1 cellular context compared by ENCODE assay signal in the genomic region with DNA sequence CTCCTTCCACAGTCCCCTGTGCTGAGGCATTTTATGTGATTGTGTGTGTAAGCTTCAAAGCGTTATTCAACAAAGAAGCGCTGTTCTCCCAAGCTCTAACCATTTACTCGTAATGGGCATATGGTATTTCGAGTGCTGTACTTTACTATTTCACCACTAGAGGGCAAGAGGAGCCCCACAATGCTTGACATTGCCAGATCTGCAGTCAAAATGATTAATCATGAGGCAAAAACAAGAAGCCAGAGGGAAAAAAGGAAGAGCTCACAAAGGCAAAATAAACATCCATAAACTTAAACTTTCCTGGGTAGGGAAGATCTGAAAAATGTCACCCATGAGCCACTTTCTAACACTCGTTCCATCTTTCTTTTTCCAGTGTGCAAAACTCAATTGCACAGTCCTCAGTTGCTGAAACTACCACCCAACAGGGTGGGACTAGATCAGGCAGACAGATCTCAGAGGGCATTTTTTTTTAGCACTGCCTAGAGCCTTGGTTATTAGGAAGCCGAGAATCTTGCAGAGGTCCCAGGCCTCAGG.
A peak's percentile ranks its signal among the peaks of the same experiment; 100 is the strongest.
TF ChIP-seq lines count a peak whose summit lies in the region.

No MANE protein-coding gene starts in this region.

TF ChIP-seq in HepG2, 621 proteins besides CTCF, POLR2A, EP300 and RAD21 (continued from another document and continues in another):
- TF ChIP-seq, protein P1, sequence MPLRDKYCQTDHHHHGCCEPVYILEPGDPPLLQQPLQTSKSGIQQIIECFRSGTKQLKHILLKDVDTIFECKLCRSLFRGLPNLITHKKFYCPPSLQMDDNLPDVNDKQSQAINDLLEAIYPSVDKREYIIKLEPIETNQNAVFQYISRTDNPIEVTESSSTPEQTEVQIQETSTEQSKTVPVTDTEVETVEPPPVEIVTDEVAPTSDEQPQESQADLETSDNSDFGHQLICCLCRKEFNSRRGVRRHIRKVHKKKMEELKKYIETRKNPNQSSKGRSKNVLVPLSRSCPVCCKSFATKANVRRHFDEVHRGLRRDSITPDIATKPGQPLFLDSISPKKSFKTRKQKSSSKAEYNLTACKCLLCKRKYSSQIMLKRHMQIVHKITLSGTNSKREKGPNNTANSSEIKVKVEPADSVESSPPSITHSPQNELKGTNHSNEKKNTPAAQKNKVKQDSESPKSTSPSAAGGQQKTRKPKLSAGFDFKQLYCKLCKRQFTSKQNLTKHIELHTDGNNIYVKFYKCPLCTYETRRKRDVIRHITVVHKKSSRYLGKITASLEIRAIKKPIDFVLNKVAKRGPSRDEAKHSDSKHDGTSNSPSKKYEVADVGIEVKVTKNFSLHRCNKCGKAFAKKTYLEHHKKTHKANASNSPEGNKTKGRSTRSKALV (CRISPR knock-in tag; IDR thresholded peaks at IDR 0.05) = peak; percentile 33; the same call in 1 of the 2 replicates
- peak; percentile 88 for TF ChIP-seq XRCC5 (optimal IDR thresholded peaks at IDR 0.05; ENCODE audit: low read length)
- TF ChIP-seq REPIN1 (CRISPR knock-in tag; IDR thresholded peaks at IDR 0.05; ENCODE audit: borderline replicate concordance, low read depth) = peak; percentile 32; the same call in 1 of the 2 replicates
- 0 out of 2 replicates have a peak, but pooled peaks have one; percentile 35 for TF ChIP-seq KDM4B (CRISPR knock-in tag; IDR thresholded peaks at IDR 0.05)
- no peak for TF ChIP-seq ZBTB38 (CRISPR knock-in tag; IDR thresholded peaks at IDR 0.05)
- TF ChIP-seq, protein P2, sequence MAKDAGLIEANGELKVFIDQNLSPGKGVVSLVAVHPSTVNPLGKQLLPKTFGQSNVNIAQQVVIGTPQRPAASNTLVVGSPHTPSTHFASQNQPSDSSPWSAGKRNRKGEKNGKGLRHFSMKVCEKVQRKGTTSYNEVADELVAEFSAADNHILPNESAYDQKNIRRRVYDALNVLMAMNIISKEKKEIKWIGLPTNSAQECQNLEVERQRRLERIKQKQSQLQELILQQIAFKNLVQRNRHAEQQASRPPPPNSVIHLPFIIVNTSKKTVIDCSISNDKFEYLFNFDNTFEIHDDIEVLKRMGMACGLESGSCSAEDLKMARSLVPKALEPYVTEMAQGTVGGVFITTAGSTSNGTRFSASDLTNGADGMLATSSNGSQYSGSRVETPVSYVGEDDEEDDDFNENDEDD (CRISPR knock-in tag; IDR thresholded peaks at IDR 0.05; ENCODE audit: borderline replicate concordance) = peak; percentile 13; the same call in 1 of the 2 replicates
- TF ChIP-seq, protein P3, sequence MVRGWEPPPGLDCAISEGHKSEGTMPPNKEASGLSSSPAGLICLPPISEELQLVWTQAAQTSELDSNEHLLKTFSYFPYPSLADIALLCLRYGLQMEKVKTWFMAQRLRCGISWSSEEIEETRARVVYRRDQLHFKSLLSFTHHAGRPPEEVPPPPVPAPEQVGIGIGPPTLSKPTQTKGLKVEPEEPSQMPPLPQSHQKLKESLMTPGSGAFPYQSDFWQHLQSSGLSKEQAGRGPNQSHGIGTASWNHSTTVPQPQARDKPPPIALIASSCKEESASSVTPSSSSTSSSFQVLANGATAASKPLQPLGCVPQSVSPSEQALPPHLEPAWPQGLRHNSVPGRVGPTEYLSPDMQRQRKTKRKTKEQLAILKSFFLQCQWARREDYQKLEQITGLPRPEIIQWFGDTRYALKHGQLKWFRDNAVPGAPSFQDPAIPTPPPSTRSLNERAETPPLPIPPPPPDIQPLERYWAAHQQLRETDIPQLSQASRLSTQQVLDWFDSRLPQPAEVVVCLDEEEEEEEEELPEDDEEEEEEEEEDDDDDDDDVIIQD (CRISPR knock-in tag; IDR thresholded peaks at IDR 0.05; ENCODE audit: low read depth) = peak; percentile 59; the same call in 1 of the 2 replicates
- TF ChIP-seq KDM3A (CRISPR knock-in tag; IDR thresholded peaks at IDR 0.05; ENCODE audit: low read depth) = no peak
- peak; percentile 44; the same call in 1 of the 2 replicates for TF ChIP-seq ZMYM4 (CRISPR knock-in tag; IDR thresholded peaks at IDR 0.05)
- TF ChIP-seq GATAD2A (CRISPR knock-in tag; IDR thresholded peaks at IDR 0.05) = peak; percentile 67
- TF ChIP-seq TEAD3 (CRISPR knock-in tag; optimal IDR thresholded peaks at IDR 0.05; ENCODE audit: borderline replicate concordance) = peak; percentile 69
- no peak for TF ChIP-seq PAWR (CRISPR knock-in tag; IDR thresholded peaks at IDR 0.05; ENCODE audit: borderline replicate concordance)
- no peak for TF ChIP-seq GFI1 (CRISPR knock-in tag; IDR thresholded peaks at IDR 0.05; ENCODE audit: borderline replicate concordance)
- TF ChIP-seq, protein P4, sequence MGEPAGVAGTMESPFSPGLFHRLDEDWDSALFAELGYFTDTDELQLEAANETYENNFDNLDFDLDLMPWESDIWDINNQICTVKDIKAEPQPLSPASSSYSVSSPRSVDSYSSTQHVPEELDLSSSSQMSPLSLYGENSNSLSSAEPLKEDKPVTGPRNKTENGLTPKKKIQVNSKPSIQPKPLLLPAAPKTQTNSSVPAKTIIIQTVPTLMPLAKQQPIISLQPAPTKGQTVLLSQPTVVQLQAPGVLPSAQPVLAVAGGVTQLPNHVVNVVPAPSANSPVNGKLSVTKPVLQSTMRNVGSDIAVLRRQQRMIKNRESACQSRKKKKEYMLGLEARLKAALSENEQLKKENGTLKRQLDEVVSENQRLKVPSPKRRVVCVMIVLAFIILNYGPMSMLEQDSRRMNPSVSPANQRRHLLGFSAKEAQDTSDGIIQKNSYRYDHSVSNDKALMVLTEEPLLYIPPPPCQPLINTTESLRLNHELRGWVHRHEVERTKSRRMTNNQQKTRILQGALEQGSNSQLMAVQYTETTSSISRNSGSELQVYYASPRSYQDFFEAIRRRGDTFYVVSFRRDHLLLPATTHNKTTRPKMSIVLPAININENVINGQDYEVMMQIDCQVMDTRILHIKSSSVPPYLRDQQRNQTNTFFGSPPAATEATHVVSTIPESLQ (CRISPR knock-in tag; conservative IDR thresholded peaks at IDR 0.05) = no peak
- TF ChIP-seq MIXL1 (CRISPR knock-in tag; IDR thresholded peaks at IDR 0.05) = peak; percentile 69; the same call in 1 of the 2 replicates
- no peak for TF ChIP-seq ZBTB1 (CRISPR knock-in tag; IDR thresholded peaks at IDR 0.05; ENCODE audit: borderline replicate concordance)
- TF ChIP-seq, protein P5, sequence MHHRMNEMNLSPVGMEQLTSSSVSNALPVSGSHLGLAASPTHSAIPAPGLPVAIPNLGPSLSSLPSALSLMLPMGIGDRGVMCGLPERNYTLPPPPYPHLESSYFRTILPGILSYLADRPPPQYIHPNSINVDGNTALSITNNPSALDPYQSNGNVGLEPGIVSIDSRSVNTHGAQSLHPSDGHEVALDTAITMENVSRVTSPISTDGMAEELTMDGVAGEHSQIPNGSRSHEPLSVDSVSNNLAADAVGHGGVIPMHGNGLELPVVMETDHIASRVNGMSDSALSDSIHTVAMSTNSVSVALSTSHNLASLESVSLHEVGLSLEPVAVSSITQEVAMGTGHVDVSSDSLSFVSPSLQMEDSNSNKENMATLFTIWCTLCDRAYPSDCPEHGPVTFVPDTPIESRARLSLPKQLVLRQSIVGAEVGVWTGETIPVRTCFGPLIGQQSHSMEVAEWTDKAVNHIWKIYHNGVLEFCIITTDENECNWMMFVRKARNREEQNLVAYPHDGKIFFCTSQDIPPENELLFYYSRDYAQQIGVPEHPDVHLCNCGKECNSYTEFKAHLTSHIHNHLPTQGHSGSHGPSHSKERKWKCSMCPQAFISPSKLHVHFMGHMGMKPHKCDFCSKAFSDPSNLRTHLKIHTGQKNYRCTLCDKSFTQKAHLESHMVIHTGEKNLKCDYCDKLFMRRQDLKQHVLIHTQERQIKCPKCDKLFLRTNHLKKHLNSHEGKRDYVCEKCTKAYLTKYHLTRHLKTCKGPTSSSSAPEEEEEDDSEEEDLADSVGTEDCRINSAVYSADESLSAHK (CRISPR knock-in tag; IDR thresholded peaks at IDR 0.05; ENCODE audit: borderline replicate concordance) = no peak
- TF ChIP-seq ZNF629 (CRISPR knock-in tag; conservative IDR thresholded peaks at IDR 0.05) = 0 out of 2 replicates have a peak, but pooled peaks have one; percentile 9
- TF ChIP-seq ISL2 (CRISPR knock-in tag; IDR thresholded peaks at IDR 0.05) = 0 out of 2 replicates have a peak, but pooled peaks have one; percentile 40
- TF ChIP-seq SOX6 (IDR thresholded peaks at IDR 0.05) = no peak
- TF ChIP-seq SOX6 (CRISPR knock-in tag; IDR thresholded peaks at IDR 0.05) = 0 out of 2 replicates have a peak, but pooled peaks have one; percentile 24
- TF ChIP-seq, protein P6, sequence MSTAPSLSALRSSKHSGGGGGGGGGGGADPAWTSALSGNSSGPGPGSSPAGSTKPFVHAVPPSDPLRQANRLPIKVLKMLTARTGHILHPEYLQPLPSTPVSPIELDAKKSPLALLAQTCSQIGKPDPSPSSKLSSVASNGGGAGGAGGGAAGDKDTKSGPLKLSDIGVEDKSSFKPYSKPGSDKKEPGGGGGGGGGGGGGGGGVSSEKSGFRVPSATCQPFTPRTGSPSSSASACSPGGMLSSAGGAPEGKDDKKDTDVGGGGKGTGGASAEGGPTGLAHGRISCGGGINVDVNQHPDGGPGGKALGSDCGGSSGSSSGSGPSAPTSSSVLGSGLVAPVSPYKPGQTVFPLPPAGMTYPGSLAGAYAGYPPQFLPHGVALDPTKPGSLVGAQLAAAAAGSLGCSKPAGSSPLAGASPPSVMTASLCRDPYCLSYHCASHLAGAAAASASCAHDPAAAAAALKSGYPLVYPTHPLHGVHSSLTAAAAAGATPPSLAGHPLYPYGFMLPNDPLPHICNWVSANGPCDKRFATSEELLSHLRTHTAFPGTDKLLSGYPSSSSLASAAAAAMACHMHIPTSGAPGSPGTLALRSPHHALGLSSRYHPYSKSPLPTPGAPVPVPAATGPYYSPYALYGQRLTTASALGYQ (CRISPR knock-in tag; IDR thresholded peaks at IDR 0.05) = 0 out of 2 replicates have a peak, but pooled peaks have one; percentile 35
- TF ChIP-seq, protein P7, sequence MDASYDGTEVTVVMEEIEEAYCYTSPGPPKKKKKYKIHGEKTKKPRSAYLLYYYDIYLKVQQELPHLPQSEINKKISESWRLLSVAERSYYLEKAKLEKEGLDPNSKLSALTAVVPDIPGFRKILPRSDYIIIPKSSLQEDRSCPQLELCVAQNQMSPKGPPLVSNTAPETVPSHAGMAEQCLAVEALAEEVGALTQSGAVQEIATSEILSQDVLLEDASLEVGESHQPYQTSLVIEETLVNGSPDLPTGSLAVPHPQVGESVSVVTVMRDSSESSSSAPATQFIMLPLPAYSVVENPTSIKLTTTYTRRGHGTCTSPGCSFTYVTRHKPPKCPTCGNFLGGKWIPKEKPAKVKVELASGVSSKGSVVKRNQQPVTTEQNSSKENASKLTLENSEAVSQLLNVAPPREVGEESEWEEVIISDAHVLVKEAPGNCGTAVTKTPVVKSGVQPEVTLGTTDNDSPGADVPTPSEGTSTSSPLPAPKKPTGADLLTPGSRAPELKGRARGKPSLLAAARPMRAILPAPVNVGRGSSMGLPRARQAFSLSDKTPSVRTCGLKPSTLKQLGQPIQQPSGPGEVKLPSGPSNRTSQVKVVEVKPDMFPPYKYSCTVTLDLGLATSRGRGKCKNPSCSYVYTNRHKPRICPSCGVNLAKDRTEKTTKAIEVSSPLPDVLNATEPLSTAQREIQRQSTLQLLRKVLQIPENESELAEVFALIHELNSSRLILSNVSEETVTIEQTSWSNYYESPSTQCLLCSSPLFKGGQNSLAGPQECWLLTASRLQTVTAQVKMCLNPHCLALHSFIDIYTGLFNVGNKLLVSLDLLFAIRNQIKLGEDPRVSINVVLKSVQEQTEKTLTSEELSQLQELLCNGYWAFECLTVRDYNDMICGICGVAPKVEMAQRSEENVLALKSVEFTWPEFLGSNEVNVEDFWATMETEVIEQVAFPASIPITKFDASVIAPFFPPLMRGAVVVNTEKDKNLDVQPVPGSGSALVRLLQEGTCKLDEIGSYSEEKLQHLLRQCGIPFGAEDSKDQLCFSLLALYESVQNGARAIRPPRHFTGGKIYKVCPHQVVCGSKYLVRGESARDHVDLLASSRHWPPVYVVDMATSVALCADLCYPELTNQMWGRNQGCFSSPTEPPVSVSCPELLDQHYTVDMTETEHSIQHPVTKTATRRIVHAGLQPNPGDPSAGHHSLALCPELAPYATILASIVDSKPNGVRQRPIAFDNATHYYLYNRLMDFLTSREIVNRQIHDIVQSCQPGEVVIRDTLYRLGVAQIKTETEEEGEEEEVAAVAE (CRISPR knock-in tag; IDR thresholded peaks at IDR 0.05; ENCODE audit: borderline replicate concordance) = peak; percentile 45; the same call in 1 of the 2 replicates
- TF ChIP-seq CEBPB (IDR thresholded peaks at IDR 0.05; ENCODE audit: borderline replicate concordance, low read depth, low read length) = no peak
- TF ChIP-seq STAT5B (CRISPR knock-in tag; IDR thresholded peaks at IDR 0.05) = 0 out of 2 replicates have a peak, but pooled peaks have one; percentile 63
- TF ChIP-seq, protein P8, sequence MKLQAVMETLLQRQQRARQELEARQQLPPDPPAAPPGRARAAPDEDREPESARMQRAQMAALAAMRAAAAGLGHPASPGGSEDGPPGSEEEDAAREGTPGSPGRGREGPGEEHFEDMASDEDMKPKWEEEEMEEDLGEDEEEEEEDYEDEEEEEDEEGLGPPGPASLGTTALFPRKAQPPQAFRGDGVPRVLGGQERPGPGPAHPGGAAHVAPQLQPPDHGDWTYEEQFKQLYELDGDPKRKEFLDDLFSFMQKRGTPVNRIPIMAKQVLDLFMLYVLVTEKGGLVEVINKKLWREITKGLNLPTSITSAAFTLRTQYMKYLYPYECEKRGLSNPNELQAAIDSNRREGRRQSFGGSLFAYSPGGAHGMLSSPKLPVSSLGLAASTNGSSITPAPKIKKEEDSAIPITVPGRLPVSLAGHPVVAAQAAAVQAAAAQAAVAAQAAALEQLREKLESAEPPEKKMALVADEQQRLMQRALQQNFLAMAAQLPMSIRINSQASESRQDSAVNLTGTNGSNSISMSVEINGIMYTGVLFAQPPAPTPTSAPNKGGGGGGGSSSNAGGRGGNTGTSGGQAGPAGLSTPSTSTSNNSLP (IDR thresholded peaks at IDR 0.05; ENCODE audit: low read depth, low read length) = 0 out of 2 replicates have a peak, but pooled peaks have one; percentile 53
